In the genomic region with DNA sequence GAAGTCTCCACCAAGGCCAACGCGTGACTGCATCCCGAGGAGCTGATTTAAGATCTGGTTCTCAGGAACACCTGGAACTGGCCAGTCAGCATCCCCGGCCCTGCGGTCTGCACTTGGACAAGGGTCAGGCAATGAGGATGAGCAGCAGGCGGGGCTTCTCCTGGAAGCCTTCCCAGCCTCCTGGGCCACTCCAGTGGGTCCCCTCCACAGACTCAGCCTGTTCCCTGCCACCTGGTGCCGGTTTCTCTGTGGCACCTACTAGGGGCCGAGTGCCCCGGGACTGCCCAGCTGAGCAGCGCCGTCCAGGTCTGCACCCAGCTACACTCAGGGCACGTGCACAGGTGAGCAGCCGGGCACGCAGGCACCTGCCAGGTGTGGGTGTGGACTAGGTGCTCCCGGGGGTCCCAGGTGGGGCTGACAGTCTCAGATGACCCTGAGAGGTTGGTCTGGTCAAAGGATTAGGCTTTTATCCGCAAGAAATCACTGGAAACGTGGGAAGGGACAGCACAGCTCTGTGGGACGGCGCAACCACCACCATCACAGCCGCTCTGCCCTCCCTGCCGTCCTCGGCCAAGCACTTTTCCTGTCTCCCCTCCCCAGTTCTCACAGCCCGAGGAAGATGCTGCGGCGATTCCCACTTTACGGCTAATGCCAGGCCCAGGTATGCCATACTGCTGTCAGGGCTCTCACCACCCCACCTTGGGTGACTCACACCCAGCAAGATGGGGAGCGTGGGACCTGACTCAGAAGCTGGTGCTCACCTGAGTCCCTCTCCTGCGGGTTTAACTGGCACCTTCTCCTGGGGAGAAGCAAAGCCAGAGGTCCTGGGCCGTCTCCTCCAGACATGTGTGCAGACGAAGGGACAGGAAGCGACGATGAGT, we compare ENCODE assay signal across 22 cellular contexts. TPM values are rescaled to one million over a fixed set of nuclear protein-coding genes. Genes with fewer than 3 reads are reported as not detected.
DNase-seq lines count a peak whose midpoint lies in the region; ATAC-seq and TF ChIP-seq lines count a peak whose summit lies in the region.
"Had no signal": no experiment of that assay in that cellular context is flagged by ENCODE, and none has a peak within 500 bp of the region (broad histone marks: within the 10 kb centered on the region; RNA-seq: fewer than 3 reads in every experiment).

No MANE protein-coding gene starts in this region.

- CTCF ChIA-PET in GM10248 (lab: Yijun Ruan, JAX), result interaction anchor here (1.6 kb wide), 1 partner anchor 12 kb away, joined by 5 read pairs; no protein-coding TSS in a partner anchor

- H3K27me3 ChIP-seq in RWPE2 (ENCODE audit: insufficient read depth, poor library complexity, severe bottlenecking) (no peaks in the 10 kb centered on the region), foreskin keratinocyte (no peaks in the 10 kb centered on the region)
- H3K27me3 ChIP-seq: body of pancreas, sigmoid colon had no signal

- peaks cover 4% of the 10 kb centered on the region for H3K36me3 Mint-ChIP-seq in osteocyte (ENCODE audit: unreplicated experiment)

- ATAC-seq in RWPE2 (ENCODE audit: low read depth) (peak; percentile 56), foreskin keratinocyte (peak; percentile 70), HG03457 (IDR thresholded peaks at IDR 0.05; ENCODE audit: unreplicated experiment) (no peak)
- ATAC-seq: activated CD4-positive, alpha-beta T cell treated with anti-CD3 and anti-CD28 coated beads for 36 hours; body of pancreas; stimulated activated memory B cell treated with anti-CD40 and anti-IgM and Interleukin-4, amounts not matched to agents 10 μg/mL and 1 μg/mL and 100 μg/mL, for 72 hours had no signal

- POLR2A ChIA-PET in GM10248 (lab: Yijun Ruan, JAX), result interaction anchor here (0.7 kb wide), 2 partner anchors 14 to 61 kb away, joined by 3 to 6 read pairs; no protein-coding TSS in a partner anchor

- H3K4me1 ChIP-seq in RWPE2 (ENCODE audit: insufficient read depth, poor library complexity, severe bottlenecking), result peaks cover 7% of the 10 kb centered on the region
- no peaks in the 10 kb centered on the region for H3K4me1 ChIP-seq in foreskin keratinocyte
- H3K4me1 ChIP-seq: body of pancreas, sigmoid colon had no signal

- no peak overlapping the region for H3K4me3 ChIP-seq in RWPE2 (ENCODE audit: severe bottlenecking)
- H3K4me3 ChIP-seq: body of pancreas, lung, sigmoid colon had no signal

- H3K9me3 Mint-ChIP-seq in osteocyte (ENCODE audit: unreplicated experiment), result no peaks in the 10 kb centered on the region
- H3K9me3 Mint-ChIP-seq: nephron progenitor cell; stimulated activated memory B cell treated with anti-CD40 and anti-IgM and Interleukin-4, amounts not matched to agents 10 μg/mL and 1 μg/mL and 100 μg/mL, for 72 hours had no signal

- H3K27ac ChIP-seq in RWPE2 (ENCODE audit: poor library complexity, severe bottlenecking) (no peak overlapping the region), foreskin keratinocyte (no peak overlapping the region)
- H3K27ac ChIP-seq: body of pancreas, sigmoid colon had no signal

- H3K27me3 Mint-ChIP-seq in osteocyte (ENCODE audit: unreplicated experiment), result no peaks in the 10 kb centered on the region
- H3K27me3 Mint-ChIP-seq: activated CD4-positive, alpha-beta T cell treated with anti-CD3 and anti-CD28 coated beads for 36 hours; stimulated activated memory B cell treated with anti-CD40 and anti-IgM and Interleukin-4, amounts not matched to agents 10 μg/mL and 1 μg/mL and 100 μg/mL, for 72 hours had no signal

- TF ChIP-seq CTCF in RWPE2 (IDR thresholded peaks at IDR 0.05; ENCODE audit: poor library complexity, severe bottlenecking), result no peak
- no peak for TF ChIP-seq CTCF in foreskin keratinocyte (conservative IDR thresholded peaks at IDR 0.05)
- TF ChIP-seq CTCF in osteocyte (IDR thresholded peaks at IDR 0.05), result no peak
- no peak for TF ChIP-seq CTCF in GM10248 (IDR thresholded peaks at IDR 0.05; ENCODE audit: control extremely low read depth, extremely low read depth, low read depth, missing control alignments)

- no peaks in the 10 kb centered on the region for H3K9me3 ChIP-seq in RWPE2 (ENCODE audit: severe bottlenecking)
- H3K9me3 ChIP-seq: body of pancreas, sigmoid colon had no signal

- no peaks in the 10 kb centered on the region for H3K36me3 ChIP-seq in RWPE2 (ENCODE audit: low read depth)

- H3K4me3 Mint-ChIP-seq in osteocyte (ENCODE audit: unreplicated experiment), result no peak overlapping the region
- H3K4me3 Mint-ChIP-seq: activated CD4-positive, alpha-beta T cell treated with anti-CD3 and anti-CD28 coated beads for 36 hours; nephron progenitor cell; stimulated activated memory B cell treated with anti-CD40 and anti-IgM and Interleukin-4, amounts not matched to agents 10 μg/mL and 1 μg/mL and 100 μg/mL, for 72 hours had no signal

- peak overlapping the region; percentile 31 for H3K27ac Mint-ChIP-seq in osteocyte (ENCODE audit: unreplicated experiment)
- H3K27ac Mint-ChIP-seq: activated CD4-positive, alpha-beta T cell treated with anti-CD3 and anti-CD28 coated beads for 36 hours; nephron progenitor cell; stimulated activated memory B cell treated with anti-CD40 and anti-IgM and Interleukin-4, amounts not matched to agents 10 μg/mL and 1 μg/mL and 100 μg/mL, for 72 hours had no signal

- peak; percentile 12 for DNase-seq in ELF-1 (ENCODE audit: low read depth, low spot score)
- DNase-seq in RWPE2 (ENCODE audit: low spot score), result peak; percentile 75
- DNase-seq in foreskin keratinocyte, result peak in 1 of 2 donors; percentile 45
- no peak for DNase-seq in osteocyte (ENCODE audit: extremely low spot score, unreplicated experiment)
- DNase-seq in ecto neural progenitor cell (ENCODE audit: low spot score), result no peak
- DNase-seq in GM10248 (ENCODE audit: extremely low spot score), result no peak
- DNase-seq: ACHN; activated CD4-positive, alpha-beta T cell treated with anti-CD3 and anti-CD28 coated beads for 36 hours; activated effector memory CD4-positive, alpha-beta T cell treated with Interleukin-2 at 50 U/mL for 16 hours; body of pancreas; effector CD4-positive, alpha-beta T cell; KBM-7; NCI-H1436; NCI-H345; NCI-H774; nephron progenitor cell; sigmoid colon; stimulated activated CD4-positive, alpha-beta T cell treated with anti-CD3 and anti-CD28 coated beads, Interleukin-4, amount 100 ng/mL, for 4 hours; T-helper 2 cell had no signal

- H3K4me1 Mint-ChIP-seq in osteocyte (ENCODE audit: unreplicated experiment), result peaks cover 3% of the 10 kb centered on the region
- H3K4me1 Mint-ChIP-seq: activated CD4-positive, alpha-beta T cell treated with anti-CD3 and anti-CD28 coated beads for 36 hours; stimulated activated memory B cell treated with anti-CD40 and anti-IgM and Interleukin-4, amounts not matched to agents 10 μg/mL and 1 μg/mL and 100 μg/mL, for 72 hours had no signal

RNA-seq across cellular contexts. Expression of a gene that starts 22.8 kb away (rescaled TPM):
- total RNA-seq in foreskin keratinocyte (526 and 561 TPM in 2 replicates), osteocyte (186 and 199 TPM in 2 replicates)
- 520 and 572 TPM in 2 replicates for polyA plus RNA-seq in foreskin keratinocyte

Comparison
In these comparisons a context has a peak if more than half of its experiments do, and no peak if none do; other contexts are left out.
1. DNase-seq: peak in ELF-1 (single experiment) and RWPE2 (single experiment); none in osteocyte (single experiment), ecto neural progenitor cell (single experiment) and GM10248 (single experiment).